ENCODE assay signal across 1 cellular context in the genomic region with DNA sequence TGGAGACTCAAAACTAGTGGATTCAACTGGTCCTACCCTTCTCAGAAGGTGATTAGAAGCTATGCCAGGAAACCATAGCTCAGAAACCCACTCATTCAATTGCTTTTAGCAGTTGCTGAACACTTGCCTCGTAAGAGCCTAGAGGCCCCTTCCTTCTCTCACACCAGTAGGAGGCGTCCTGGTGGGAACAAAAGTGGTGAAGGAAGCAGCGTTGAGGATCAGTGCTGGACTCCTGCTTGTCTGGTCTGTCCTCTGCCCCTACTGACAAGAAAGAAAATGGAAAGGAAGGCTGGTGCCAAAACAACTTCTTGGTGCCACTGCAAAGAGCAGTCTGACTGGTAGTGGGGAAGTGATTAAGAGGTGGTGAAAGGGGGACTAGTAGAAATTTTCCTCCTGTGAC.
TF ChIP-seq lines count a peak whose summit lies in the region.

No MANE protein-coding gene starts in this region.

TF ChIP-seq in H1, 55 proteins besides CTCF, POLR2A, EP300 and RAD21:
- TF ChIP-seq, protein P1, sequence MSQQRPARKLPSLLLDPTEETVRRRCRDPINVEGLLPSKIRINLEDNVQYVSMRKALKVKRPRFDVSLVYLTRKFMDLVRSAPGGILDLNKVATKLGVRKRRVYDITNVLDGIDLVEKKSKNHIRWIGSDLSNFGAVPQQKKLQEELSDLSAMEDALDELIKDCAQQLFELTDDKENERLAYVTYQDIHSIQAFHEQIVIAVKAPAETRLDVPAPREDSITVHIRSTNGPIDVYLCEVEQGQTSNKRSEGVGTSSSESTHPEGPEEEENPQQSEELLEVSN (IDR thresholded peaks at IDR 0.05) = no peak
- TF ChIP-seq EGR1 (IDR thresholded peaks at IDR 0.05; ENCODE audit: borderline replicate concordance, low read depth, low read length) (no peak), CTBP2 (IDR thresholded peaks at IDR 0.05; ENCODE audit: borderline replicate concordance, insufficient read depth, insufficient read length, low read length) (no peak)
